ENCODE assay signal across 1 cellular context in the genomic region with DNA sequence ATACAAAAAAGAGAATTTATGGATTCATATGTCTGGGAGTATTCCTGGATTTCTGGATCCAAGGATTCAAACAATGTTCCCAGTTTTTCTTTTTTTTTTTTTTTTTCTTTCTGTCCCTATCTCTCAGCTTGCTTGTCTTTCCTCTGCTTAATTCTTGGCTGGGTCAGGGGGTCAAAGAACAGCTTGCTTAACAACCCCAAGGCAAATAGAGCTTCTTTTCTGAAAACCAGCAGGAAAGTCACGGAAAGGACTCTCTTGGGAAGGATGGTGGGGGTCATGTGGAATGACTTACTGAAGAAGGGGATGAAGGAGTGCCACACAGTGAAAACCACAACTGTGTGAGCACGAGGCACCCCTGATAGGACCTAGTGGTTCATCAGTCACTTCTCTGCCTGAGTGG.
TF ChIP-seq lines count a peak whose summit lies in the region.

No MANE protein-coding gene starts in this region.

TF ChIP-seq in HepG2, 621 proteins besides CTCF, POLR2A, EP300 and RAD21:
- TF ChIP-seq, protein P1, sequence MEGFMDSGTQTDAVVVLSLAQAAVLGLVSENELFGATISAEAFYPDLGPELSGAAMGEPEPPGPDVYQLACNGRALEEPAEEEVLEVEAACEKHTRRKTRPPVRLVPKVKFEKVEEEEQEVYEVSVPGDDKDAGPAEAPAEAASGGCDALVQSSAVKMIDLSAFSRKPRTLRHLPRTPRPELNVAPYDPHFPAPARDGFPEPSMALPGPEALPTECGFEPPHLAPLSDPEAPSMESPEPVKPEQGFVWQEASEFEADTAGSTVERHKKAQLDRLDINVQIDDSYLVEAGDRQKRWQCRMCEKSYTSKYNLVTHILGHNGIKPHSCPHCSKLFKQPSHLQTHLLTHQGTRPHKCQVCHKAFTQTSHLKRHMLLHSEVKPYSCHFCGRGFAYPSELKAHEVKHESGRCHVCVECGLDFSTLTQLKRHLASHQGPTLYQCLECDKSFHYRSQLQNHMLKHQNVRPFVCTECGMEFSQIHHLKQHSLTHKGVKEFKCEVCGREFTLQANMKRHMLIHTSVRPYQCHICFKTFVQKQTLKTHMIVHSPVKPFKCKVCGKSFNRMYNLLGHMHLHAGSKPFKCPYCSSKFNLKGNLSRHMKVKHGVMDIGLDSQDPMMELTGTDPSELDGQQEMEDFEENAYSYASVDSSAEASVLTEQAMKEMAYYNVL (CRISPR knock-in tag; IDR thresholded peaks at IDR 0.05; ENCODE audit: borderline replicate concordance): peak; percentile 71; the same call in 1 of the 2 replicates
- TF ChIP-seq HNF4A (CRISPR knock-in tag; IDR thresholded peaks at IDR 0.05) (peak; percentile 32; the same call in 1 of the 2 replicates), ZIK1 (CRISPR knock-in tag; IDR thresholded peaks at IDR 0.05; ENCODE audit: borderline replicate concordance, low read depth) (no peak), CEBPG (CRISPR knock-in tag; IDR thresholded peaks at IDR 0.05) (0 out of 2 replicates have a peak, but pooled peaks have one; percentile 23), GATAD2A (CRISPR knock-in tag; IDR thresholded peaks at IDR 0.05) (peak; percentile 31; the same call in 1 of the 2 replicates), NR2F6 (IDR thresholded peaks at IDR 0.05) (peak; percentile 74), NR2F6 (CRISPR knock-in tag; IDR thresholded peaks at IDR 0.05) (peak; percentile 31; the same call in 1 of the 2 replicates)
- TF ChIP-seq, protein P2, sequence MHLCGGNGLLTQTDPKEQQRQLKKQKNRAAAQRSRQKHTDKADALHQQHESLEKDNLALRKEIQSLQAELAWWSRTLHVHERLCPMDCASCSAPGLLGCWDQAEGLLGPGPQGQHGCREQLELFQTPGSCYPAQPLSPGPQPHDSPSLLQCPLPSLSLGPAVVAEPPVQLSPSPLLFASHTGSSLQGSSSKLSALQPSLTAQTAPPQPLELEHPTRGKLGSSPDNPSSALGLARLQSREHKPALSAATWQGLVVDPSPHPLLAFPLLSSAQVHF (CRISPR knock-in tag; IDR thresholded peaks at IDR 0.05): no peak
